In genomic region chr4:7358100-7358735, GRCh38 we compare ENCODE assay signal across 8 cellular contexts.
DNase-seq lines count a peak whose midpoint lies in the region; ATAC-seq lines count a peak whose summit lies in the region.

No MANE protein-coding gene starts in this region.

- H3K36me3 Mint-ChIP-seq in activated naive CD8-positive, alpha-beta T cell treated with anti-CD3 and anti-CD28 coated beads, Interleukin-2, amount 50 U/mL, for 24 hours (ENCODE audit: low read depth), result no peaks in the 10 kb centered on the region

- H3K27me3 Mint-ChIP-seq in activated naive CD8-positive, alpha-beta T cell treated with anti-CD3 and anti-CD28 coated beads, Interleukin-2, amount 50 U/mL, for 24 hours, result no peaks in the 10 kb centered on the region

- peak; percentile 89 for DNase-seq in AG20443 (ENCODE audit: low spot score)
- peak; percentile 88 for DNase-seq in NCI-H1694 treated with DMSO at 0.1 percent for 48 hours (lab: John Stamatoyannopoulos, UW)
- DNase-seq in dedifferentiated amniotic fluid mesenchymal stem cell (ENCODE audit: extremely low spot score), result peak; percentile 78
- peak; percentile 75 for DNase-seq in mucosa of gallbladder (ENCODE audit: low spot score)
- DNase-seq in activated naive CD8-positive, alpha-beta T cell treated with anti-CD3 and anti-CD28 coated beads, Interleukin-2, amount 50 U/mL, for 24 hours, result no peak

- no peak overlapping the region for H3K27ac Mint-ChIP-seq in activated naive CD8-positive, alpha-beta T cell treated with anti-CD3 and anti-CD28 coated beads, Interleukin-2, amount 50 U/mL, for 24 hours

- ATAC-seq in HG03565 (IDR thresholded peaks at IDR 0.05; ENCODE audit: unreplicated experiment), result no peak
- ATAC-seq in activated naive CD8-positive, alpha-beta T cell treated with anti-CD3 and anti-CD28 coated beads, Interleukin-2, amount 50 U/mL, for 24 hours, result no peak
- ATAC-seq in GM18858 (IDR thresholded peaks at IDR 0.05; ENCODE audit: unreplicated experiment), result no peak
- ATAC-seq in GM21390 (IDR thresholded peaks at IDR 0.05; ENCODE audit: unreplicated experiment), result no peak

- no peaks in the 10 kb centered on the region for H3K9me3 Mint-ChIP-seq in activated naive CD8-positive, alpha-beta T cell treated with anti-CD3 and anti-CD28 coated beads, Interleukin-2, amount 50 U/mL, for 24 hours

- no peaks in the 10 kb centered on the region for H3K4me1 Mint-ChIP-seq in activated naive CD8-positive, alpha-beta T cell treated with anti-CD3 and anti-CD28 coated beads, Interleukin-2, amount 50 U/mL, for 24 hours

- H3K4me3 Mint-ChIP-seq in activated naive CD8-positive, alpha-beta T cell treated with anti-CD3 and anti-CD28 coated beads, Interleukin-2, amount 50 U/mL, for 24 hours, result no peak overlapping the region
